In the genomic region with DNA sequence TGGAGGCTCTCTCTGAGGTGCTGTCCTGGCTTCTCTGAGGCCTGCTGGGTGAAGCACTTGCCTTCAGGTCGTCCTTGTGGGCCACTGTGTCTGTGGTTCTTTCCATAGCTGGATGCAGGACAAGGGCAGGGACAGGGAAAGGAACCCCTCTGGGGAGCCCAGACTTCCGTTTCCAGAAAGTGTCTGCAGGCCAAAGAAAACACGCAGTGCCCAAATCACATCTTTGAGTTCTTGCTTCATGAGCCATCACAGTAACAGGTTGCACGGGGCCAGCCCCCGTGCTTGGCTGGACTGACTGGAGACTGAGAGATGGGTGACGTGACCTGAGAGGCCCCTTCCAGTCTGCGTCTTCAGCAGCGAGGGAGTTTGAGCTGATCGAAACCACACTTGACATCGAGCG, we compare ENCODE assay signal across 25 cellular contexts.
"Had no signal": no experiment of that assay in that cellular context is flagged by ENCODE, and none has a peak within 500 bp of the region (broad histone marks: within the 10 kb centered on the region; RNA-seq: fewer than 3 reads in every experiment).

No MANE protein-coding gene starts in this region.

- ATAC-seq: activated T-cell treated with anti-CD3 and anti-CD28 coated beads, Interleukin-2, amount 50 U/mL, for 4 hours; effector memory CD8-positive, alpha-beta T cell; gastrocnemius medialis; lower lobe of right lung; psoas muscle; right lobe of liver; stimulated activated effector memory CD8-positive, alpha-beta T cell treated with anti-CD3 and anti-CD28 coated beads, Interleukin-12 subunit alpha, Interleukin-12 subunit beta, amount 100 ng/mL, for 72 hours had no signal

- H3K27me3 ChIP-seq: colonic mucosa, dorsolateral prefrontal cortex, esophagus squamous epithelium, gastrocnemius medialis, ovary, right lobe of liver, stomach, transverse colon, vagina had no signal

- H3K4me3 ChIP-seq: colonic mucosa, dorsolateral prefrontal cortex, esophagus squamous epithelium, gastrocnemius medialis, lower lobe of right lung, ovary, psoas muscle, right lobe of liver, skin epidermis, stomach, transverse colon, vagina had no signal

- H3K27ac Mint-ChIP-seq: activated naive CD8-positive, alpha-beta T cell treated with anti-CD3 and anti-CD28 coated beads for 36 hours; activated T-helper 2 cell treated with anti-CD3 and anti-CD28 coated beads, Interferon-gamma antibody, Interleukin-2, Interleukin-4, amounts not matched to agents 10 μg/mL and 5 μg/mL and 100 μg/mL, durations not matched to agents 14 hours and 24 hours and 36 hours; effector memory CD8-positive, alpha-beta T cell; naive B cell; stimulated activated effector memory CD8-positive, alpha-beta T cell treated with anti-CD3 and anti-CD28 coated beads, Interleukin-12 subunit alpha, Interleukin-12 subunit beta, amount 100 ng/mL, for 72 hours; WTC11 had no signal

- H3K27ac ChIP-seq: colonic mucosa, dorsolateral prefrontal cortex, esophagus squamous epithelium, gastrocnemius medialis, lower lobe of right lung, ovary, psoas muscle, right lobe of liver, skin epidermis, stomach, transverse colon, vagina had no signal

- H3K4me1 ChIP-seq: colonic mucosa, esophagus squamous epithelium, gastrocnemius medialis, lower lobe of right lung, psoas muscle, right lobe of liver, stomach, transverse colon, vagina had no signal

- H3K4me3 Mint-ChIP-seq: activated naive CD8-positive, alpha-beta T cell treated with anti-CD3 and anti-CD28 coated beads for 36 hours; activated T-cell treated with anti-CD3 and anti-CD28 coated beads, Interleukin-2, amount 50 U/mL, for 4 hours; central memory CD8-positive, alpha-beta T cell; effector memory CD8-positive, alpha-beta T cell; naive B cell; stimulated activated effector memory CD8-positive, alpha-beta T cell treated with anti-CD3 and anti-CD28 coated beads, Interleukin-12 subunit alpha, Interleukin-12 subunit beta, amount 100 ng/mL, for 72 hours; WTC11 had no signal

- DNase-seq: activated CD8-positive, alpha-beta memory T cell treated with anti-CD3 and anti-CD28 coated beads, Interleukin-2, amount 50 U/mL, for 48 hours; activated naive CD4-positive, alpha-beta T cell treated with Interleukin-2 at 50 U/mL for 16 hours; activated naive CD8-positive, alpha-beta T cell treated with anti-CD3 and anti-CD28 coated beads for 36 hours; activated T-cell treated with anti-CD3 and anti-CD28 coated beads, Interleukin-2, amount 50 U/mL, for 4 hours; colonic mucosa; dorsolateral prefrontal cortex; effector memory CD8-positive, alpha-beta T cell; esophagus squamous epithelium; gastrocnemius medialis; hypothalamus; lower lobe of right lung; naive B cell; ovary; psoas muscle; right lobe of liver; stimulated activated CD4-positive, alpha-beta T cell treated with anti-CD3 and anti-CD28 coated beads, Interleukin-2, amount 100 ng/mL, for 24 hours; stomach; T-helper 1 cell; transverse colon had no signal

- H3K36me3 Mint-ChIP-seq: activated naive CD8-positive, alpha-beta T cell treated with anti-CD3 and anti-CD28 coated beads for 36 hours; naive B cell; stimulated activated effector memory CD8-positive, alpha-beta T cell treated with anti-CD3 and anti-CD28 coated beads, Interleukin-12 subunit alpha, Interleukin-12 subunit beta, amount 100 ng/mL, for 72 hours had no signal

- H3K9me3 ChIP-seq: colonic mucosa, esophagus squamous epithelium, gastrocnemius medialis, ovary, psoas muscle, right lobe of liver, vagina had no signal

- H3K27me3 Mint-ChIP-seq: activated naive CD8-positive, alpha-beta T cell treated with anti-CD3 and anti-CD28 coated beads for 36 hours; central memory CD8-positive, alpha-beta T cell; effector memory CD8-positive, alpha-beta T cell; naive B cell had no signal

- H3K9me3 Mint-ChIP-seq: central memory CD8-positive, alpha-beta T cell; stimulated activated effector memory CD8-positive, alpha-beta T cell treated with anti-CD3 and anti-CD28 coated beads, Interleukin-12 subunit alpha, Interleukin-12 subunit beta, amount 100 ng/mL, for 72 hours had no signal

- H3K4me1 Mint-ChIP-seq: activated naive CD8-positive, alpha-beta T cell treated with anti-CD3 and anti-CD28 coated beads for 36 hours; central memory CD8-positive, alpha-beta T cell; naive B cell; stimulated activated effector memory CD8-positive, alpha-beta T cell treated with anti-CD3 and anti-CD28 coated beads, Interleukin-12 subunit alpha, Interleukin-12 subunit beta, amount 100 ng/mL, for 72 hours had no signal

- H3K36me3 ChIP-seq: colonic mucosa, esophagus squamous epithelium, gastrocnemius medialis, lower lobe of right lung, ovary, right lobe of liver, stomach, transverse colon, vagina had no signal
